ENCODE assay signal across 23 cellular contexts in genomic region chr18:56470679-56471345, GRCh38.
"Had no signal": no experiment of that assay in that cellular context is flagged by ENCODE, and none has a peak within 500 bp of the region (broad histone marks: within the 10 kb centered on the region; RNA-seq: fewer than 3 reads in every experiment).

No MANE protein-coding gene starts in this region.

- ATAC-seq: effector memory CD8-positive, alpha-beta T cell; esophagus mucosa; natural killer cell treated with Interleukin-12 subunit alpha and Interleukin-12 subunit beta and Interleukin-15 and Interleukin-18, amount 100 ng/mL, for 72 hours; stimulated activated naive CD8-positive, alpha-beta T cell treated with anti-CD3 and anti-CD28 coated beads, Interleukin-15, amount 100 ng/mL, for 72 hours had no signal

- H3K27ac Mint-ChIP-seq: activated naive CD4-positive, alpha-beta T cell treated with anti-CD3 and anti-CD28 coated beads, Interleukin-2, amount 50 U/mL, for 24 hours; effector memory CD8-positive, alpha-beta T cell; memory B cell; natural killer cell treated with Interleukin-12 subunit alpha and Interleukin-12 subunit beta and Interleukin-15 and Interleukin-18, amount 100 ng/mL, for 72 hours; stimulated activated naive CD8-positive, alpha-beta T cell treated with anti-CD3 and anti-CD28 coated beads, Interleukin-15, amount 100 ng/mL, for 72 hours had no signal

- H3K9me3 Mint-ChIP-seq: activated naive CD4-positive, alpha-beta T cell treated with anti-CD3 and anti-CD28 coated beads, Interleukin-2, amount 50 U/mL, for 24 hours had no signal

- H3K4me3 ChIP-seq: suprapubic skin, transverse colon, vagina had no signal

- H3K36me3 ChIP-seq: suprapubic skin, transverse colon, vagina, WERI-Rb-1 had no signal

- H3K36me3 Mint-ChIP-seq: activated naive CD4-positive, alpha-beta T cell treated with anti-CD3 and anti-CD28 coated beads, Interleukin-2, amount 50 U/mL, for 24 hours; brain; natural killer cell treated with Interleukin-12 subunit alpha and Interleukin-12 subunit beta and Interleukin-15 and Interleukin-18, amount 100 ng/mL, for 72 hours had no signal

- DNase-seq: activated CD4-positive, alpha-beta T cell treated with anti-CD3 and anti-CD28 coated beads for 1 hour; activated gamma-delta T cell treated with Interleukin-2 at 50 U/mL for 16 hours; activated T-cell treated with anti-CD3 and anti-CD28 coated beads, Interleukin-2, amount 50 U/mL, for 1 hour; aorta; caudate nucleus; effector memory CD8-positive, alpha-beta T cell; foreskin melanocyte; glutamatergic neuron; nucleus accumbens; posterior cingulate gyrus; retina; stimulated activated CD4-positive, alpha-beta T cell treated with anti-CD3 and anti-CD28 coated beads, Interleukin-4, amount 100 ng/mL, for 4 hours; stimulated activated naive CD8-positive, alpha-beta T cell treated with anti-CD3 and anti-CD28 coated beads, Interleukin-15, amount 100 ng/mL, for 72 hours; T-helper 1 cell; transverse colon; WERI-Rb-1 had no signal

- H3K27me3 ChIP-seq: suprapubic skin, transverse colon, vagina had no signal

- H3K4me1 ChIP-seq: suprapubic skin, vagina had no signal

- H3K4me1 Mint-ChIP-seq: activated naive CD4-positive, alpha-beta T cell treated with anti-CD3 and anti-CD28 coated beads, Interleukin-2, amount 50 U/mL, for 24 hours; stimulated activated naive CD8-positive, alpha-beta T cell treated with anti-CD3 and anti-CD28 coated beads, Interleukin-15, amount 100 ng/mL, for 72 hours had no signal

- H3K27ac ChIP-seq: suprapubic skin, transverse colon, vagina, WERI-Rb-1 had no signal

- H3K27me3 Mint-ChIP-seq: brain; effector memory CD8-positive, alpha-beta T cell; natural killer cell treated with Interleukin-12 subunit alpha and Interleukin-12 subunit beta and Interleukin-15 and Interleukin-18, amount 100 ng/mL, for 72 hours; stimulated activated naive CD8-positive, alpha-beta T cell treated with anti-CD3 and anti-CD28 coated beads, Interleukin-15, amount 100 ng/mL, for 72 hours had no signal

- H3K9me3 ChIP-seq: suprapubic skin, transverse colon, vagina had no signal

- H3K4me3 Mint-ChIP-seq: activated naive CD4-positive, alpha-beta T cell treated with anti-CD3 and anti-CD28 coated beads, Interleukin-2, amount 50 U/mL, for 24 hours; brain; effector memory CD8-positive, alpha-beta T cell; memory B cell; natural killer cell treated with Interleukin-12 subunit alpha and Interleukin-12 subunit beta and Interleukin-15 and Interleukin-18, amount 100 ng/mL, for 72 hours; stimulated activated naive CD8-positive, alpha-beta T cell treated with anti-CD3 and anti-CD28 coated beads, Interleukin-15, amount 100 ng/mL, for 72 hours had no signal
